In the genomic region with DNA sequence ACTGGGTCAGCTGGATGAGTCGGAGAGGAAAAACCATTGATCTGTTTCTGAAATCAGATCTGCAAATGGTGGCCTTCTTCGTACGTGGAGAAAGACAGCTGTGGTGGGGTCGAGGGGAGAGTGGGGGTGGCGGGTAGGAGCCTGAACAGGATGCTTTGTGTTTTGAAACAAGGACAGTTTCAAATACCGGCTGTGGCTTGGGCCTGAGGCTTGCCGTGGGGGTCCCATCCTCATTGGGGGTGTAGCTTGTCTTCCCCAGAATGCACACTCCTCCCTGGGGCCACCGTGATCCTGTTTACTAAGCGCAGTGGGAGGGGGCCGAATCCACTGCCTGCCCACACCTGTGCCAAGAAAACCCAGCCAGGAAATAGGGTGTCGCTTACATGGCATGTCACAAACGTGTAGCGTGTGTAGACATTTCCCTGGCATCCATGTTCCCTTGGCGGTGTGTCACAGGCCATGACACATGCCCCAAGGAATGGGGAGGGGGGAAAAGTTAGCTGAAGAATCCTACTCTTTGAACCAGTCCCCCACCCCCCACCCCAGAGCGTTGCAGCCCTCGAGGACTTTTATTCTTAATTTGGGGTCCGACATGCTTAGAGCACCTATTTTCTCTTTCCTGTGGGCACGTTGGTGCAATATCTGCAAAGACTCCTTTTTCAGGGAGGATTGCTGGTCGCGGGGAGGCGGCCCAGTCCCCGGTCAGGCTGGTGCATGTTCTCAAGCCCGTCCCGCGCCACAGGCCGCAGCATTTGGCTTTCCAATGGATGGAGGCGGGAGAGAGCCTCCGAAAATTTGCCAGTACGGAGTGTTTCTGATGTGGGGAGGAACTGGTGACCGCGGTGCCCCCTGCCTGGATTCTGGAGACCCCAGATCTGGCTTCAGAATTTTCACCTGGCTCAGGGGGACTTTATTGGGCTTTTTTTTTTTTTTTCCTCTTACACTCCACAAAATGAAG, we compare ENCODE assay signal across 8 cellular contexts. TPM values are rescaled to one million over a fixed set of nuclear protein-coding genes. Genes with fewer than 3 reads are reported as not detected.
DNase-seq lines count a peak whose midpoint lies in the region; ATAC-seq and TF ChIP-seq lines count a peak whose summit lies in the region.

No MANE protein-coding gene starts in this region.

- POLR2A ChIA-PET in activated CD4-positive, alpha-beta T cell treated with anti-CD3 and anti-CD28 coated beads, Interleukin-2, amount 10 ng/mL, durations not matched to agents 7 days and 5 days (lab: Charles Lee) = interaction anchor here (0.7 kb wide), 1 partner anchor 23 kb away, joined by 3 read pairs; no protein-coding TSS in a partner anchor

- CTCF ChIA-PET in activated CD4-positive, alpha-beta T cell treated with anti-CD3 and anti-CD28 coated beads, Interleukin-2, amount 10 ng/mL, durations not matched to agents 7 days and 5 days (lab: Charles Lee) = interaction anchor here (1.0 to 1.2 kb wide), 2 partner anchors 14 to 18 kb away, joined by 3 to 5 read pairs; no protein-coding TSS in a partner anchor

- peaks cover 65% of the 10 kb centered on the region for H3K4me1 Mint-ChIP-seq in activated CD4-positive, alpha-beta T cell treated with anti-CD3 and anti-CD28 coated beads, Interleukin-2, amount 10 ng/mL, durations not matched to agents 7 days and 5 days

- peak overlapping the region; percentile 90 for H3K27ac Mint-ChIP-seq in activated CD4-positive, alpha-beta T cell treated with anti-CD3 and anti-CD28 coated beads, Interleukin-2, amount 10 ng/mL, durations not matched to agents 7 days and 5 days

- H3K4me3 ChIP-seq in AG10803 (ENCODE audit: low read length) (peak overlapping the region; percentile 84), fibroblast of the aortic adventitia (ENCODE audit: low read depth, low read length) (peak overlapping the region; percentile 86)

- H3K4me3 Mint-ChIP-seq in activated CD4-positive, alpha-beta T cell treated with anti-CD3 and anti-CD28 coated beads, Interleukin-2, amount 10 ng/mL, durations not matched to agents 7 days and 5 days = peak overlapping the region; percentile 85

- no peak for TF ChIP-seq CTCF in AG10803 (conservative IDR thresholded peaks at IDR 0.05; ENCODE audit: low read length)
- TF ChIP-seq CTCF in fibroblast of the aortic adventitia (IDR thresholded peaks at IDR 0.05; ENCODE audit: insufficient read depth, low read length) = no peak

- ATAC-seq in HG02970 (IDR thresholded peaks at IDR 0.05; ENCODE audit: low FRiP score, unreplicated experiment) (no peak), HG03378 (IDR thresholded peaks at IDR 0.05; ENCODE audit: unreplicated experiment) (no peak)

- peaks cover 19% of the 10 kb centered on the region for H3K27me3 Mint-ChIP-seq in activated CD4-positive, alpha-beta T cell treated with anti-CD3 and anti-CD28 coated beads, Interleukin-2, amount 10 ng/mL, durations not matched to agents 7 days and 5 days

- peaks cover 9% of the 10 kb centered on the region for H3K9me3 Mint-ChIP-seq in activated CD4-positive, alpha-beta T cell treated with anti-CD3 and anti-CD28 coated beads, Interleukin-2, amount 10 ng/mL, durations not matched to agents 7 days and 5 days

- intact Hi-C loops in posterior vena cava (cut with DNase I) = loop anchor here (5.0 to 10.0 kb wide), 2 partner anchors 168 to 1541 kb away; no protein-coding TSS in a partner anchor

- H3K36me3 Mint-ChIP-seq in activated CD4-positive, alpha-beta T cell treated with anti-CD3 and anti-CD28 coated beads, Interleukin-2, amount 10 ng/mL, durations not matched to agents 7 days and 5 days (ENCODE audit: low read depth) = peaks cover 28% of the 10 kb centered on the region

- peak; percentile 57 for DNase-seq in AG10803 (ENCODE audit: low read depth)
- DNase-seq in GM19238 (ENCODE audit: insufficient read length, low spot score) = peak; percentile 49
- DNase-seq in activated CD4-positive, alpha-beta T cell treated with anti-CD3 and anti-CD28 coated beads, Interleukin-2, amount 10 ng/mL, durations not matched to agents 7 days and 5 days = peak; percentile 53
- peak; percentile 63 for DNase-seq in fibroblast of the aortic adventitia (ENCODE audit: low read depth)
- peak; percentile 80 for DNase-seq in posterior vena cava (ENCODE audit: low spot score)
- DNase-seq in NCI-H187 (lab: John Stamatoyannopoulos, UW) = no peak

RNA-seq across cellular contexts. Expression of gene CMIP, which starts 2.0 kb away (rescaled TPM):
- total RNA-seq in activated CD4-positive, alpha-beta T cell treated with anti-CD3 and anti-CD28 coated beads, Interleukin-2, amount 10 ng/mL, durations not matched to agents 7 days and 5 days = 10 to 100 TPM; 44.7 to 46.8 TPM
- total RNA-seq in fibroblast of the aortic adventitia (ENCODE audit: low replicate concordance) (12.3 and 15.7 TPM in 2 replicates), posterior vena cava (10 to 100 TPM; 38.2 to 45.2 TPM)

Comparison
In these comparisons a context has a peak if more than half of its experiments do, and no peak if none do; other contexts are left out.
1. DNase-seq: peak in AG10803 (single experiment), GM19238 (single experiment), activated CD4-positive, alpha-beta T cell treated with anti-CD3 and anti-CD28 coated beads, Interleukin-2, amount 10 ng/mL, durations not matched to agents 7 days and 5 days (single experiment), fibroblast of the aortic adventitia (single experiment) and posterior vena cava (single experiment); none in NCI-H187 (0 of 2).